1 cellular context compared by ENCODE assay signal in the genomic region with DNA sequence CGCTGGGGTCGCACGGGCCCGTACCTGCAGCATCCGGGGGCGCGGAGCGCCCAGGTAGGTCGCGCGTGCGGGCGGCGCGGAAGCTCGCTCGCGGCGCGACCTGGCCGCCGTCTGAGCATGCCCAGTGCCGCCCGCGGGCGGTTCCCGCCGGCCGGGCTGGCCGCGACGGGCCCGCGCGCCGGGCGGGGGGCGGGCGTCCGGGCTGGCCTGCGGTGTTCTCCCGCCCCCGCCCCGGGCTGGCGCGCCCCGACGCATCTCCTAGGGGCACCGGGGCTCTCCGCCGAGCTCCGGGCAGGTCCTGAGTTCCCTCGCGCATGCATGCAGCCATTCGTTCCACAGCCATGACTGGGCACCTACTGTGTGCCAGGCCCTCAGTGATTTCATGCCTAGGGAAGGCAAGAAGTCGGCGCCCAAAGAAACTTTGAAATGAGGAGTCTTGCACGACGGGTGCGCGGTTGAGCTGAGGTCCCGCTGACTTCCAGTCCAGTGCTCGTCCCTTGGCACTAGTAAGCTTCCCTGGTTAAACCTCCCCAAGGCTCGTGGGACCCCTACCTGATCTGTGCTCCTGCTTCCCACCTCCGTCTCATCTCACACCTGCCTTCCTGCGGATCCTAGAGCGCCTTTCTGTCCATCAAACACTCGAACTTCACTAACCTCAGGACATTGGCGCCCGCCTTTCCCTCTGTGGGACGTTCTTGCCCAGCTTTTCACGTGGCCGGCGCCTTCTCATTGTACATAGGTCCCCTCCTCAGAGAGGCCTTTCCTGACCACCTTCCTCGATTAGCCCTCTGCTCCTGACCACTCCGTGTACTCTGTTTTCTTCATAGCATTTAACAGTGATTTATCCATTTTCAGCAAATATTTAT.
A peak's percentile ranks its signal among the peaks of the same experiment; 100 is the strongest.
TF ChIP-seq lines count a peak whose summit lies in the region.

A gene with protein sequence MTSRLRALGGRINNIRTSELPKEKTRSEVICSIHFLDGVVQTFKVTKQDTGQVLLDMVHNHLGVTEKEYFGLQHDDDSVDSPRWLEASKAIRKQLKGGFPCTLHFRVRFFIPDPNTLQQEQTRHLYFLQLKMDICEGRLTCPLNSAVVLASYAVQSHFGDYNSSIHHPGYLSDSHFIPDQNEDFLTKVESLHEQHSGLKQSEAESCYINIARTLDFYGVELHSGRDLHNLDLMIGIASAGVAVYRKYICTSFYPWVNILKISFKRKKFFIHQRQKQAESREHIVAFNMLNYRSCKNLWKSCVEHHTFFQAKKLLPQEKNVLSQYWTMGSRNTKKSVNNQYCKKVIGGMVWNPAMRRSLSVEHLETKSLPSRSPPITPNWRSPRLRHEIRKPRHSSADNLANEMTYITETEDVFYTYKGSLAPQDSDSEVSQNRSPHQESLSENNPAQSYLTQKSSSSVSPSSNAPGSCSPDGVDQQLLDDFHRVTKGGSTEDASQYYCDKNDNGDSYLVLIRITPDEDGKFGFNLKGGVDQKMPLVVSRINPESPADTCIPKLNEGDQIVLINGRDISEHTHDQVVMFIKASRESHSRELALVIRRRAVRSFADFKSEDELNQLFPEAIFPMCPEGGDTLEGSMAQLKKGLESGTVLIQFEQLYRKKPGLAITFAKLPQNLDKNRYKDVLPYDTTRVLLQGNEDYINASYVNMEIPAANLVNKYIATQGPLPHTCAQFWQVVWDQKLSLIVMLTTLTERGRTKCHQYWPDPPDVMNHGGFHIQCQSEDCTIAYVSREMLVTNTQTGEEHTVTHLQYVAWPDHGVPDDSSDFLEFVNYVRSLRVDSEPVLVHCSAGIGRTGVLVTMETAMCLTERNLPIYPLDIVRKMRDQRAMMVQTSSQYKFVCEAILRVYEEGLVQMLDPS (minus strand): TSS at position 113 of the 866 bp plus-strand sequence. CDS start 34,873 bp downstream, outside the sequence.

TF ChIP-seq in H1, 55 proteins besides CTCF, POLR2A, EP300 and RAD21 (continued from another document):
- TF ChIP-seq SRF (IDR thresholded peaks at IDR 0.05; ENCODE audit: low read depth, low read length) (no peak), SIX5 (IDR thresholded peaks at IDR 0.05; ENCODE audit: low read depth, low read length) (no peak), ZNF274 (IDR thresholded peaks at IDR 0.05; ENCODE audit: borderline replicate concordance, extremely low read depth, low read length) (no peak), SP4 (IDR thresholded peaks at IDR 0.05; ENCODE audit: low read length) (no peak), RBBP5 (IDR thresholded peaks at IDR 0.05; ENCODE audit: borderline replicate concordance, low read depth, low read length) (no peak), YY1 (IDR thresholded peaks at IDR 0.05; ENCODE audit: low read depth, low read length) (no peak), GABPA (IDR thresholded peaks at IDR 0.05; ENCODE audit: borderline replicate concordance, insufficient read depth, low read length) (no peak), CTBP2 (IDR thresholded peaks at IDR 0.05; ENCODE audit: borderline replicate concordance, insufficient read depth, insufficient read length, low read length) (no peak), ASH2L (IDR thresholded peaks at IDR 0.05; ENCODE audit: low read length) (peak; percentile 16), JUND (IDR thresholded peaks at IDR 0.05; ENCODE audit: low read length) (no peak), POU5F1 (IDR thresholded peaks at IDR 0.05; ENCODE audit: low read depth, low read length) (no peak)
